8 cellular contexts compared by ENCODE assay signal in genomic region chr11:4607782-4608666, GRCh38. TPM values are rescaled to one million over a fixed set of nuclear protein-coding genes. Genes with fewer than 3 reads are reported as not detected.
A peak's percentile ranks its signal among the peaks of the same experiment; 100 is the strongest.
DNase-seq lines count a peak whose midpoint lies in the region; ATAC-seq and TF ChIP-seq lines count a peak whose summit lies in the region.

TRIM68 (minus strand) TSS chr11:4608231; CDS start chr11:4605504, 2,727 bp downstream.

- no peaks in the 10 kb centered on the region for H3K27me3 ChIP-seq in GM06990 (replicated peaks; ENCODE audit: control insufficient read depth, insufficient read depth, low read length)
- H3K27me3 ChIP-seq in parathyroid adenoma (ENCODE audit: control insufficient read depth, insufficient read depth, low read length) = no peaks in the 10 kb centered on the region
- no peaks in the 10 kb centered on the region for H3K27me3 ChIP-seq in transverse colon

- H3K4me3 Mint-ChIP-seq in activated naive CD8-positive, alpha-beta T cell treated with anti-CD3 and anti-CD28 coated beads, Interleukin-2, amount 50 U/mL, for 24 hours = peak within 1 kb of the TSS; percentile 93

- H3K27ac Mint-ChIP-seq in activated naive CD8-positive, alpha-beta T cell treated with anti-CD3 and anti-CD28 coated beads, Interleukin-2, amount 50 U/mL, for 24 hours = peak within 1 kb of the TSS; percentile 77

- TF ChIP-seq EP300 in transverse colon (IDR thresholded peaks at IDR 0.05; ENCODE audit: low read depth) = no peak

- peak; percentile 73 for TF ChIP-seq POLR2A in transverse colon (IDR thresholded peaks at IDR 0.05)

- H3K4me2 ChIP-seq in parathyroid adenoma (ENCODE audit: low read length) = peak within 1 kb of the TSS; percentile 74

- peaks cover 39% of the 10 kb centered on the region for H3K4me1 Mint-ChIP-seq in activated naive CD8-positive, alpha-beta T cell treated with anti-CD3 and anti-CD28 coated beads, Interleukin-2, amount 50 U/mL, for 24 hours

- peaks cover 11% of the 10 kb centered on the region for H3K36me3 Mint-ChIP-seq in activated naive CD8-positive, alpha-beta T cell treated with anti-CD3 and anti-CD28 coated beads, Interleukin-2, amount 50 U/mL, for 24 hours (ENCODE audit: low read depth)

- H3K4me1 ChIP-seq in parathyroid adenoma (peaks cover 10% of the 10 kb centered on the region), transverse colon (peaks cover 0 to 31% (median 19%) of the 10 kb centered on the region in 4 donors)

- no peaks in the 10 kb centered on the region for H3K27me3 Mint-ChIP-seq in activated naive CD8-positive, alpha-beta T cell treated with anti-CD3 and anti-CD28 coated beads, Interleukin-2, amount 50 U/mL, for 24 hours

- intact Hi-C loops in Right ventricle myocardium inferior (cut with DNase I) (no loop called here), transverse colon (cut with DNase I; ENCODE audit: low total_unique reads) (no loop called here)

- H3K9me3 ChIP-seq in parathyroid adenoma (ENCODE audit: control insufficient read depth, low read length) (no peaks in the 10 kb centered on the region), transverse colon (no peaks in the 10 kb centered on the region)

- H3K4me3 ChIP-seq in GM06990 (replicated peaks; ENCODE audit: low read depth, low read length) (peak within 1 kb of the TSS; percentile 76), HFF-Myc (replicated peaks; ENCODE audit: low read depth, low read length) (peak within 1 kb of the TSS; percentile 61), parathyroid adenoma (ENCODE audit: low read depth, low read length) (peak within 1 kb of the TSS; percentile 60), transverse colon (peak within 1 kb of the TSS; percentile 41 to 93 (median 56))

- H3K79me2 ChIP-seq in parathyroid adenoma = no peaks in the 10 kb centered on the region

- in situ Hi-C loops in transverse colon (cut with MboI; ENCODE audit: low pct_ligation_motif_present in 1 of 4, low pct_unique_long_range_greater_than_20kb in 1 of 4, low sequenced_read_pairs in 3 of 4) = no loop called here

- H3K9ac ChIP-seq in parathyroid adenoma = no peak within 1 kb of the TSS

- peak within 1 kb of the TSS; percentile 95 for H2AFZ ChIP-seq in parathyroid adenoma

- WGBS in transverse colon (ENCODE audit: low coverage in 1 of 2), 2 donors = 7 to 55% methylated on average over 4 to 40 of the region's 43 CpGs

- peak; percentile 100 for ATAC-seq in activated naive CD8-positive, alpha-beta T cell treated with anti-CD3 and anti-CD28 coated beads, Interleukin-2, amount 50 U/mL, for 24 hours
- peak; percentile 100 for ATAC-seq in Right ventricle myocardium inferior

- DNase-seq in GM06990 (ENCODE audit: extremely low read depth, insufficient read length) (peak; percentile 94), HFF-Myc (ENCODE audit: extremely low read depth, low read depth) (peak; percentile 79), NAMALWA (ENCODE audit: low spot score) (peak; percentile 96), SW 1271 (lab: John Stamatoyannopoulos, UW) (peak; percentile 79 to 95), Right ventricle myocardium inferior (ENCODE audit: missing footprints) (peak; percentile 98), transverse colon (peak; percentile 96)
- peak; percentile 93 for DNase-seq in activated naive CD8-positive, alpha-beta T cell treated with anti-CD3 and anti-CD28 coated beads, Interleukin-2, amount 50 U/mL, for 24 hours

- peaks cover 5% of the 10 kb centered on the region for H3K9me3 Mint-ChIP-seq in activated naive CD8-positive, alpha-beta T cell treated with anti-CD3 and anti-CD28 coated beads, Interleukin-2, amount 50 U/mL, for 24 hours

- TF ChIP-seq CTCF in GM06990 (IDR thresholded peaks at IDR 0.05; ENCODE audit: insufficient read depth, low read length, poor library complexity, severe bottlenecking) (no peak), HFF-Myc (IDR thresholded peaks at IDR 0.05; ENCODE audit: low read depth, low read length, missing control alignments) (no peak), parathyroid adenoma (IDR thresholded peaks at IDR 0.05) (no peak), transverse colon (IDR thresholded peaks at IDR 0.05) (no peak)

- H3K36me3 ChIP-seq in GM06990 (ENCODE audit: control insufficient read depth, insufficient read depth, low read length) (peaks cover 2% of the 10 kb centered on the region), parathyroid adenoma (ENCODE audit: control insufficient read depth, insufficient read depth, low read length) (no peaks in the 10 kb centered on the region), transverse colon (peaks cover 0 to 6% (median 2%) of the 10 kb centered on the region in 4 donors)

- H3K27ac ChIP-seq in parathyroid adenoma (peak within 1 kb of the TSS; percentile 81), transverse colon (peak within 1 kb of the TSS; percentile 88 to 93 (median 92))

RNA-seq across cellular contexts. Expression of gene TRIM68, which starts in this region (rescaled TPM):
- total RNA-seq in Right ventricle myocardium inferior (11.6 TPM), transverse colon (10 to 100 TPM; 12.1 to 30.2 (median 19.9) TPM)

Comparison
In these comparisons a context has a peak if more than half of its experiments do, and no peak if none do; other contexts are left out.
1. Peak in every context shown above with its lines: DNase-seq, ATAC-seq, H3K4me3 ChIP-seq and H3K27ac ChIP-seq.